13 cellular contexts compared by ENCODE assay signal in genomic region chr21:16532841-16533240, GRCh38.
DNase-seq lines count a peak whose midpoint lies in the region; ATAC-seq and TF ChIP-seq lines count a peak whose summit lies in the region.
"Had no signal": no experiment of that assay in that cellular context is flagged by ENCODE, and none has a peak within 500 bp of the region (broad histone marks: within the 10 kb centered on the region; RNA-seq: fewer than 3 reads in every experiment).

No MANE protein-coding gene starts in this region.

- no peaks in the 10 kb centered on the region for H3K9me3 ChIP-seq in gastroesophageal sphincter
- H3K9me3 ChIP-seq in skeletal muscle tissue (ENCODE audit: control insufficient read depth in 3 of 3, low read length in 3 of 3) = no peaks in the 10 kb centered on the region

- no peak overlapping the region for H3K4me2 ChIP-seq in GM23338

- H3K27me3 ChIP-seq in GM23338 (ENCODE audit: insufficient read depth) (no peaks in the 10 kb centered on the region), gastroesophageal sphincter (no peaks in the 10 kb centered on the region), skeletal muscle tissue (ENCODE audit: control insufficient read depth in 3 of 3, insufficient read depth in 3 of 3, low read length in 3 of 3) (no peaks in the 10 kb centered on the region), brain microvascular endothelial cell (replicated peaks) (no peaks in the 10 kb centered on the region)

- no peak overlapping the region for H3K9ac ChIP-seq in skeletal muscle tissue (ENCODE audit: low read depth in 1 of 3, low read length in 3 of 3)

- H3K4me1 Mint-ChIP-seq in GM23338 = 0 out of 3 replicates have a peak, but pooled peaks cover 2% of the 10 kb centered on the region
- peaks cover 59% of the 10 kb centered on the region for H3K4me1 Mint-ChIP-seq in brain
- H3K4me1 Mint-ChIP-seq: T-cell had no signal

- WGBS in gastroesophageal sphincter (ENCODE audit: low coverage in 1 of 2), 2 donors = 60 to 76% methylated on average over 4 of the region's 4 CpGs

- H2AFZ ChIP-seq in GM23338 = no peak overlapping the region

- no peak for DNase-seq in GM23338 (ENCODE audit: low spot score)
- no peak for DNase-seq in activated naive CD4-positive, alpha-beta T cell (lab: John Stamatoyannopoulos, UW)
- no peak for DNase-seq in brain microvascular endothelial cell
- DNase-seq: activated CD4-positive, alpha-beta T cell treated with anti-CD3 and anti-CD28 coated beads, Interleukin-2, amount 50 U/mL, for 4 hours; effector CD4-positive, alpha-beta T cell; nephron progenitor cell; stimulated activated CD8-positive, alpha-beta memory T cell treated with anti-CD3 and anti-CD28 coated beads, Interleukin-4, amount 100 ng/mL, for 48 hours; T-cell had no signal

- in situ Hi-C loops in brain microvascular endothelial cell (cut with HindIII; ENCODE audit: low pct_ligation_motif_present, low sequenced_read_pairs) = no loop called here

- TF ChIP-seq POLR2A in gastroesophageal sphincter (IDR thresholded peaks at IDR 0.05) = no peak

- H3F3A ChIP-seq in GM23338 (replicated peaks; ENCODE audit: low read depth) = no peaks in the 10 kb centered on the region

- peaks cover 2% of the 10 kb centered on the region for H3K27me3 Mint-ChIP-seq in GM23338 (ENCODE audit: insufficient read depth, low read depth, poor library complexity)
- peaks cover 7% of the 10 kb centered on the region for H3K27me3 Mint-ChIP-seq in brain
- H3K27me3 Mint-ChIP-seq: T-cell had no signal

- H3K36me3 ChIP-seq in GM23338 (ENCODE audit: insufficient read depth) = no peaks in the 10 kb centered on the region
- H3K36me3 ChIP-seq in gastroesophageal sphincter = no peaks in the 10 kb centered on the region
- H3K36me3 ChIP-seq in skeletal muscle tissue (ENCODE audit: control insufficient read depth in 3 of 3, insufficient read depth in 3 of 3, low read length in 3 of 3) = no peaks in the 10 kb centered on the region
- H3K36me3 ChIP-seq in brain microvascular endothelial cell (replicated peaks) = no peaks in the 10 kb centered on the region

- peak overlapping the region; percentile 76; the same call in 1 of the 2 replicates for H3K27ac Mint-ChIP-seq in GM23338
- H3K27ac Mint-ChIP-seq in brain = peak overlapping the region in 4 of 5 experiments; percentile 86 to 98 (median 92)
- H3K27ac Mint-ChIP-seq: nephron progenitor cell, T-cell had no signal

- TF ChIP-seq CTCF in GM23338 (conservative IDR thresholded peaks at IDR 0.05; ENCODE audit: low read depth in 2 of 2) (no peak), brain (conservative IDR thresholded peaks at IDR 0.05) (no peak), gastroesophageal sphincter (IDR thresholded peaks at IDR 0.05) (no peak), brain microvascular endothelial cell (IDR thresholded peaks at IDR 0.05; ENCODE audit: low read depth, low read length, missing control alignments) (no peak)

- H3K9me3 Mint-ChIP-seq in GM23338 (peaks cover 16% of the 10 kb centered on the region), brain (peaks cover 23 to 41% (median 31%) of the 10 kb centered on the region in 5 experiments)

- H3K36me3 Mint-ChIP-seq in GM23338 (ENCODE audit: low read depth) (no peaks in the 10 kb centered on the region; the same call in 1 of the 3 replicates), brain (peaks cover 44% of the 10 kb centered on the region)
- H3K36me3 Mint-ChIP-seq: T-cell had no signal

- H3K27ac ChIP-seq in GM23338 (ENCODE audit: low read depth) (no peak overlapping the region), gastroesophageal sphincter (peak overlapping the region in 3 of 4 donors; percentile 73 to 80 (median 77)), skeletal muscle tissue (ENCODE audit: low read depth, low read length) (peak overlapping the region; percentile 77), brain microvascular endothelial cell (no peak overlapping the region)

- TF ChIP-seq EP300 in gastroesophageal sphincter (IDR thresholded peaks at IDR 0.05) = no peak

- H3K79me2 ChIP-seq in GM23338 (replicated peaks; ENCODE audit: insufficient read depth) = no peaks in the 10 kb centered on the region

- H3K4me3 ChIP-seq in GM23338 (no peak overlapping the region), gastroesophageal sphincter (no peak overlapping the region), skeletal muscle tissue (ENCODE audit: low read length in 3 of 3) (no peak overlapping the region), brain microvascular endothelial cell (ENCODE audit: low read depth, low read length) (no peak overlapping the region)

- ATAC-seq in GM23338 = no peak
- peak; percentile 20 for ATAC-seq in gastroesophageal sphincter
- ATAC-seq in HG03159 (IDR thresholded peaks at IDR 0.05; ENCODE audit: unreplicated experiment) = no peak
- no peak for ATAC-seq in GM18517 (IDR thresholded peaks at IDR 0.05; ENCODE audit: unreplicated experiment)
- ATAC-seq: T-cell had no signal

- H3K4me1 ChIP-seq in GM23338 (ENCODE audit: insufficient read depth) (no peaks in the 10 kb centered on the region), gastroesophageal sphincter (peaks cover 0 to 23% (median 0%) of the 10 kb centered on the region in 3 donors), skeletal muscle tissue (ENCODE audit: control insufficient read depth in 3 of 3, insufficient read depth in 3 of 3, low read length in 3 of 3) (peaks cover 0 to 11% (median 6%) of the 10 kb centered on the region in 3 donors)

- H3K4me3 Mint-ChIP-seq in GM23338 (no peak overlapping the region), brain (peak overlapping the region in 4 of 5 experiments; percentile 63 to 89 (median 80))
- H3K4me3 Mint-ChIP-seq: nephron progenitor cell, T-cell had no signal

- H3K9me2 ChIP-seq in GM23338 (ENCODE audit: insufficient read depth) = no peaks in the 10 kb centered on the region

- H4K20me1 ChIP-seq in GM23338 (replicated peaks; ENCODE audit: insufficient read depth) = no peaks in the 10 kb centered on the region

TF ChIP-seq in GM23338, 12 proteins besides CTCF, POLR2A, EP300 and RAD21 (continues in another document):
- TF ChIP-seq ZNF331 (CRISPR knock-in tag; IDR thresholded peaks at IDR 0.05; ENCODE audit: low read depth) (no peak), EZH2 (IDR thresholded peaks at IDR 0.05; ENCODE audit: low read depth, unreplicated experiment) (no peak), STAT1 (IDR thresholded peaks at IDR 0.05; ENCODE audit: unreplicated experiment) (no peak), EZH2phosphoT487 (IDR thresholded peaks at IDR 0.05; ENCODE audit: unreplicated experiment) (no peak), NANOG (IDR thresholded peaks at IDR 0.05; ENCODE audit: borderline replicate concordance) (no peak), ETS1 (IDR thresholded peaks at IDR 0.05) (no peak), JUNB (IDR thresholded peaks at IDR 0.05; ENCODE audit: unreplicated experiment) (no peak), ZNF114 (CRISPR knock-in tag; IDR thresholded peaks at IDR 0.05) (no peak)

Comparison
In these comparisons a context has a peak if more than half of its experiments do, and no peak if none do; other contexts are left out.
1. H3K27ac ChIP-seq: peak in gastroesophageal sphincter (3 of 4) and skeletal muscle tissue (single experiment); none in GM23338 (single experiment) and brain microvascular endothelial cell (single experiment).